8 cellular contexts compared by ENCODE assay signal in the genomic region with DNA sequence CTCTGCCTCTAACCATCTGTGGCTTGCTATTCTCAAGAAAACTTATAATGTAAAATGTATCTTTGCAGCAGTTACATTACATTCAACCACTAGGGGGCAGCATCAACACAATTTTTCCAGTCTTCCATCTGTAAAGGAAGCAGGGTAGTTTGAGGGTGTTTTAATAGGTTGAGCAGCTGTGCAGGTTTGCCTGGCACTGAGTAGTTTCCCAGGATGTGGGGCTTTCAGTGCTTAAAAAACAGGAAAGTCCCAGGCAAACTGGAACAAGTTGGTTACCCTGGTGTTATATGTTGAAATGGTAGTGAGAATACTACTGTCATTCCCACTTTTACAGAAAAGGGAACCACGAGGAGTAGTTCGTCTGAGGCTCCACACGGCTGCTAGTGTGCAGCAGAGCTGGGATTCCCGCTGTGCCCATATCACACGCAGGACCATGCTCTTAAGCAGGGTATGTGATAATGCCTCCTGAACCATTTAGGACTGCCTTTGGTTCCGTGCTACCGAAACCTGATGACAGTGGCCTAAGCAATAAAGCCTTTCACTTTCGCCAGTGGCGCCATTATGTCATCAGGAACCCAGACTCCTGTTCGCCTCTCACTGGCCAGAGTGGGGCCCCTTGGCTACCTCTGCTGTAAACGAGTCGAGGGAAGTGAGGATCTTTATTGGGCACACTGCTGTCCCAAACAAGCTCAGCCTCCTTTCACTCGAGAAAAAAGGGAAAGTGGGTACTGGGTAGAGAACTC.
DNase-seq lines count a peak whose midpoint lies in the region; ATAC-seq lines count a peak whose summit lies in the region.

No MANE protein-coding gene starts in this region.

- peaks cover 21% of the 10 kb centered on the region for H3K36me3 Mint-ChIP-seq in activated T-helper 2 cell treated with anti-CD3 and anti-CD28 coated beads, Interferon-gamma antibody, Interleukin-2, Interleukin-4, amounts not matched to agents 10 μg/mL and 5 μg/mL and 100 μg/mL, durations not matched to agents 14 hours and 24 hours and 36 hours (ENCODE audit: low read depth)

- H3K4me3 Mint-ChIP-seq in activated T-helper 2 cell treated with anti-CD3 and anti-CD28 coated beads, Interferon-gamma antibody, Interleukin-2, Interleukin-4, amounts not matched to agents 10 μg/mL and 5 μg/mL and 100 μg/mL, durations not matched to agents 14 hours and 24 hours and 36 hours (ENCODE audit: low read depth) = no peak overlapping the region

- intact Hi-C loops in activated T-helper 2 cell treated with anti-CD3 and anti-CD28 coated beads, Interferon-gamma antibody, Interleukin-2, Interleukin-4, amounts not matched to agents 10 μg/mL and 5 μg/mL and 100 μg/mL, durations not matched to agents 14 hours and 24 hours and 36 hours (cut with micrococcal nuclease) = loop anchor here (2.0 kb wide), 2 partner anchors 149 to 253 kb away; no protein-coding TSS in a partner anchor

- ATAC-seq in GM21515 (IDR thresholded peaks at IDR 0.05; ENCODE audit: unreplicated experiment) (peak; percentile 65), GM21737 (IDR thresholded peaks at IDR 0.05; ENCODE audit: unreplicated experiment) (no peak)

- H3K27me3 Mint-ChIP-seq in activated T-helper 2 cell treated with anti-CD3 and anti-CD28 coated beads, Interferon-gamma antibody, Interleukin-2, Interleukin-4, amounts not matched to agents 10 μg/mL and 5 μg/mL and 100 μg/mL, durations not matched to agents 14 hours and 24 hours and 36 hours (ENCODE audit: low read depth) = no peaks in the 10 kb centered on the region

- H3K27ac Mint-ChIP-seq in activated T-helper 2 cell treated with anti-CD3 and anti-CD28 coated beads, Interferon-gamma antibody, Interleukin-2, Interleukin-4, amounts not matched to agents 10 μg/mL and 5 μg/mL and 100 μg/mL, durations not matched to agents 14 hours and 24 hours and 36 hours = no peak overlapping the region

- H3K9me3 Mint-ChIP-seq in activated T-helper 2 cell treated with anti-CD3 and anti-CD28 coated beads, Interferon-gamma antibody, Interleukin-2, Interleukin-4, amounts not matched to agents 10 μg/mL and 5 μg/mL and 100 μg/mL, durations not matched to agents 14 hours and 24 hours and 36 hours = peaks cover 3% of the 10 kb centered on the region

- DNase-seq in DMS53 (lab: John Stamatoyannopoulos, UW) (peak; percentile 79), LHCN-M2 (ENCODE audit: low read depth) (peak; percentile 85), OCI-M1 (lab: John Stamatoyannopoulos, UW) (peak; percentile 88), germinal center (ENCODE audit: low spot score) (peak; percentile 78), pons (ENCODE audit: low spot score) (peak; percentile 83)
- peak; percentile 49 for DNase-seq in activated T-helper 2 cell treated with anti-CD3 and anti-CD28 coated beads, Interferon-gamma antibody, Interleukin-2, Interleukin-4, amounts not matched to agents 10 μg/mL and 5 μg/mL and 100 μg/mL, durations not matched to agents 14 hours and 24 hours and 36 hours (ENCODE audit: low spot score)

- peaks cover 42% of the 10 kb centered on the region for H3K4me1 Mint-ChIP-seq in activated T-helper 2 cell treated with anti-CD3 and anti-CD28 coated beads, Interferon-gamma antibody, Interleukin-2, Interleukin-4, amounts not matched to agents 10 μg/mL and 5 μg/mL and 100 μg/mL, durations not matched to agents 14 hours and 24 hours and 36 hours (ENCODE audit: low read depth)
